Comparison of ENCODE assay signal across 17 cellular contexts in the genomic region with DNA sequence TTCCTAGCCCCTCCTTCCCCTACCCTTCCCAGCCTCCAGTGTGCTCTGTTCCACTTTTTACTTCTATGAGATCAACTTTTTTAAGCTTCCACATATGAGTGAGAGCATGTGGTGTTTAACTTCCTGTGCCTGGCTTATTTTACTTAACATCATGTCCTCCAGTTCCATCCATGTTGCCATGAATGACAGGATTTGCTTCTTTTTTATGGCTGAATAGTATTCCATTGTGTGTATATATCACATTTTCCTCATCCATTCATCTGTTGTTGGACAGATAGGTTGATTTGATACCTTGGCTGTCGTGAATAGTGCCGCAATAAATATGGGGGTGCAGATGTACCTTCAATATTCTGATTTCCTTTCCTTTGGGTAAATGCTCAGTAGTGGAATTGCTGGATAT.
DNase-seq lines count a peak whose midpoint lies in the region; ATAC-seq, FAIRE-seq and TF ChIP-seq lines count a peak whose summit lies in the region.
"Had no signal": no experiment of that assay in that cellular context is flagged by ENCODE, and none has a peak within 500 bp of the region (broad histone marks: within the 10 kb centered on the region; RNA-seq: fewer than 3 reads in every experiment).

No MANE protein-coding gene starts in this region.

- H2AFZ ChIP-seq in GM12878 (ENCODE audit: control insufficient read depth, low read depth, low read length) = no peak overlapping the region

- intact Hi-C loops in Right ventricle myocardium inferior (cut with DNase I) = no loop called here
- intact Hi-C loops in GM12878 (cut with micrococcal nuclease; ENCODE audit: unreplicated experiment) = no loop called here
- intact Hi-C loops in sigmoid colon (cut with DNase I) = no loop called here

- WGBS in GM12878 (ENCODE audit: insufficient coverage, insufficient replicate concordance, low lambda C conversion rate, missing lambda C conversion rate) = 92% methylated on average over 2 of the region's 2 CpGs
- WGBS in sigmoid colon, 2 donors = 95 to 98% methylated on average over 2 of the region's 2 CpGs

- TF ChIP-seq POLR2A in GM12891 (IDR thresholded peaks at IDR 0.05; ENCODE audit: low read depth, low read length) (no peak), GM12878 (IDR thresholded peaks at IDR 0.05; ENCODE audit: low read depth, low read length) (no peak), sigmoid colon (IDR thresholded peaks at IDR 0.05) (no peak)

- no peak for DNase-seq in cardiac muscle cell (ENCODE audit: low read depth in 1 of 2, low spot score in 1 of 2)
- DNase-seq in Right ventricle myocardium inferior (ENCODE audit: missing footprints) = no peak
- DNase-seq in GM12891 (ENCODE audit: insufficient read length, low spot score) = no peak
- no peak for DNase-seq in GM12878 (ENCODE audit: low read depth, low spot score)
- DNase-seq in NCI-H146 (lab: John Stamatoyannopoulos, UW) = no peak
- no peak for DNase-seq in sigmoid colon
- DNase-seq: ACHN, GOT3, HFFc6, MG63, NCI-H1105 treated with DMSO at 0.1 percent for 48 hours, NCI-H187 treated with DMSO at 0.1 percent for 48 hours, NCI-H446, NCI-H748 treated with DMSO at 0.1 percent for 48 hours, Peyer's patch, SHP77 treated with DMSO at 0.1 percent for 48 hours had no signal

- no peak for TF ChIP-seq RAD21 in GM12878 (IDR thresholded peaks at IDR 0.05; ENCODE audit: insufficient read depth, low read depth, low read length)

- H3K4me3 ChIP-seq in cardiac muscle cell (no peak overlapping the region), GM12878 (no peak overlapping the region), sigmoid colon (no peak overlapping the region)
- H3K4me3 ChIP-seq: MG63, Peyer's patch had no signal

- in situ Hi-C loops in GM12878 (cut with MboI) = no loop called here

- H3K4me1 ChIP-seq in cardiac muscle cell (ENCODE audit: low read depth) (peaks cover 22% of the 10 kb centered on the region), GM12878 (ENCODE audit: control insufficient read depth, insufficient read depth, low read length) (peaks cover 39% of the 10 kb centered on the region), sigmoid colon (peaks cover 0 to 37% (median 26%) of the 10 kb centered on the region in 4 donors)

- H3K9me3 ChIP-seq in cardiac muscle cell (ENCODE audit: low read depth) (no peaks in the 10 kb centered on the region), GM12878 (replicated peaks; ENCODE audit: control insufficient read depth, insufficient read depth, low read length) (no peaks in the 10 kb centered on the region; the same call in 2 of the 3 replicates), sigmoid colon (no peaks in the 10 kb centered on the region)
- H3K9me3 ChIP-seq: MG63, Peyer's patch had no signal

- TF ChIP-seq CTCF in cardiac muscle cell (IDR thresholded peaks at IDR 0.05; ENCODE audit: low read depth, low read length) = no peak
- no peak for TF ChIP-seq CTCF in GM12878 (IDR thresholded peaks at IDR 0.05 in 2 of 3, conservative IDR thresholded peaks at IDR 0.05 in 1 of 3; ENCODE audit: control insufficient read depth in 2 of 3, extremely low read depth in 1 of 3, insufficient read depth in 1 of 3, low read depth in 3 of 3, low read length in 3 of 3)
- TF ChIP-seq CTCF in sigmoid colon (IDR thresholded peaks at IDR 0.05) = no peak

- no TSS peak for BruUV-seq in GM12878 (replicated peaks; lab: Mats Ljungman, UMichigan)

- no peaks in the 10 kb centered on the region for H4K20me1 ChIP-seq in GM12878 (ENCODE audit: control insufficient read depth, insufficient read depth)

- H3K36me3 ChIP-seq in cardiac muscle cell (no peaks in the 10 kb centered on the region), GM12878 (ENCODE audit: control insufficient read depth in 2 of 2, insufficient read depth in 2 of 2, low read length in 1 of 2) (no peaks in the 10 kb centered on the region), sigmoid colon (no peaks in the 10 kb centered on the region)
- H3K36me3 ChIP-seq: MG63, Peyer's patch had no signal

- no peaks in the 10 kb centered on the region for H3K27me3 ChIP-seq in cardiac muscle cell
- H3K27me3 ChIP-seq in GM12878 (replicated peaks in 1 of 2; ENCODE audit: control insufficient read depth in 2 of 2, insufficient read depth in 2 of 2, low read length in 1 of 2) = no peaks in the 10 kb centered on the region
- no peaks in the 10 kb centered on the region for H3K27me3 ChIP-seq in sigmoid colon
- H3K27me3 ChIP-seq: MG63, Peyer's patch had no signal

- H3K27ac ChIP-seq in cardiac muscle cell (peak overlapping the region; percentile 46), GM12878 (ENCODE audit: control insufficient read depth, insufficient read depth) (no peak overlapping the region), sigmoid colon (no peak overlapping the region)
- H3K27ac ChIP-seq: Peyer's patch had no signal

- SMC1A ChIA-PET in GM12878 (lab: Charles Lee; ENCODE audit: uncharacterized antibody, unreplicated experiment) = interaction anchor here (2.3 to 7.7 kb wide), 5 partner anchors 10 to 86 kb away, joined by 10 to 134 read pairs (median 52); a partner anchor contains a TSS

- no peak overlapping the region for H3K4me2 ChIP-seq in GM12878 (ENCODE audit: control insufficient read depth, insufficient read depth)

- TF ChIP-seq EP300 in GM12878 (IDR thresholded peaks at IDR 0.05; ENCODE audit: borderline replicate concordance in 1 of 2, control insufficient read depth in 1 of 2, low read depth in 2 of 2, low read length in 2 of 2) (no peak), sigmoid colon (IDR thresholded peaks at IDR 0.05) (no peak)

- H3K79me2 ChIP-seq in GM12878 (ENCODE audit: control insufficient read depth, insufficient read depth, low read length) = no peaks in the 10 kb centered on the region

- FAIRE-seq in GM12891 (lab: Jason Lieb, UNC) (peak; percentile 84), GM12878 (lab: Jason Lieb, UNC) (no peak)

- ATAC-seq in Right ventricle myocardium inferior (no peak), GM12878 (no peak), GM18867 (IDR thresholded peaks at IDR 0.05; ENCODE audit: unreplicated experiment) (no peak)

- CTCF ChIA-PET in GM12878 (lab: Yijun Ruan, JAX) = no interaction called here

- POLR2A ChIA-PET in GM12878 (lab: Charles Lee) = interaction anchor here (1.3 to 4.4 kb wide), 3 partner anchors 9 to 86 kb away, joined by 3 to 54 read pairs (median 18); no protein-coding TSS in a partner anchor

- RAD21 ChIA-PET in GM12878 (lab: Charles Lee; ENCODE audit: unreplicated experiment) = interaction anchor here (3.3 to 5.6 kb wide), 2 partner anchors 17 to 27 kb away, joined by 45 to 104 read pairs; no protein-coding TSS in a partner anchor

- no peak overlapping the region for H3K9ac ChIP-seq in GM12878 (ENCODE audit: control insufficient read depth, insufficient read depth, low read length)

TF ChIP-seq in GM12891, 5 proteins besides CTCF, POLR2A, EP300 and RAD21:
- TF ChIP-seq PAX5 (IDR thresholded peaks at IDR 0.05; ENCODE audit: insufficient read depth, low read length, severe bottlenecking) = no peak
- no peak for TF ChIP-seq TAF1 (IDR thresholded peaks at IDR 0.05; ENCODE audit: low read depth, low read length)
- no peak for TF ChIP-seq POLR2AphosphoS5 (IDR thresholded peaks at IDR 0.05; ENCODE audit: low read depth, low read length)
- no peak for TF ChIP-seq POU2F2 (IDR thresholded peaks at IDR 0.05; ENCODE audit: low read depth, low read length)
- TF ChIP-seq SPI1 (IDR thresholded peaks at IDR 0.05; ENCODE audit: low read depth, low read length) = no peak

TF ChIP-seq in GM12878, 131 proteins besides CTCF, POLR2A, EP300 and RAD21:
- no peak for TF ChIP-seq STAT3 (IDR thresholded peaks at IDR 0.05; ENCODE audit: low read depth, low read length)
- TF ChIP-seq ZNF217 (IDR thresholded peaks at IDR 0.05) = peak; percentile 59; the same call in 1 of the 2 replicates
